ENCODE assay signal across 13 cellular contexts in genomic region chr6:7347551-7347997, GRCh38. TPM values are rescaled to one million over a fixed set of nuclear protein-coding genes. Genes with fewer than 3 reads are reported as not detected.
DNase-seq lines count a peak whose midpoint lies in the region; ATAC-seq, FAIRE-seq and TF ChIP-seq lines count a peak whose summit lies in the region.
"Not testable (repeated sequence)": the region's sequence is repeated elsewhere in the genome, so short reads cannot be mapped to it uniquely, and the experiment has no call there.
"Had no signal": no experiment of that assay in that cellular context is flagged by ENCODE, and none has a peak within 500 bp of the region (broad histone marks: within the 10 kb centered on the region; RNA-seq: fewer than 3 reads in every experiment).

No MANE protein-coding gene starts in this region.

- not testable (repeated sequence) for FAIRE-seq in H1 (lab: Jason Lieb, UNC)

- H3K9me3 Mint-ChIP-seq in GM23338 = peaks cover 12% of the 10 kb centered on the region; the same call in 2 of the 3 replicates

- H3K4me1 ChIP-seq in GM23338 (ENCODE audit: insufficient read depth); H1 (replicated peaks in 1 of 4; ENCODE audit: control insufficient read depth in 3 of 4, insufficient read depth in 4 of 4, low read length in 3 of 4); iPS DF 6.9 (ENCODE audit: control insufficient read depth, insufficient read depth, low read length): not testable (repeated sequence)
- peaks cover 4 to 11% of the 10 kb centered on the region in 2 experiments for H3K4me1 ChIP-seq in trophoblast cell (ENCODE audit: control insufficient read depth in 1 of 2, insufficient read depth in 2 of 2, low read length in 2 of 2)

- H3K9me3 ChIP-seq in H1 (ENCODE audit: insufficient read depth in 2 of 2, low read depth in 1 of 2, low read length in 1 of 2); iPS DF 6.9 (ENCODE audit: control insufficient read depth, insufficient read depth, low read length); trophoblast cell (ENCODE audit: insufficient read depth, low read depth, low read length): not testable (repeated sequence)

- not testable (repeated sequence) for H3K9me2 ChIP-seq in GM23338 (ENCODE audit: insufficient read depth)

- not testable (repeated sequence) for H3K27me3 ChIP-seq in GM23338 (ENCODE audit: insufficient read depth); H1 (replicated peaks in 1 of 4; ENCODE audit: control insufficient read depth in 3 of 4, extremely low read depth in 1 of 4, insufficient read depth in 3 of 4, low read length in 3 of 4); iPS DF 6.9 (ENCODE audit: control insufficient read depth, insufficient read depth, low read length); trophoblast cell (ENCODE audit: insufficient read depth, low read length)

- not testable (repeated sequence) for H4K20me1 ChIP-seq in GM23338 (replicated peaks; ENCODE audit: insufficient read depth); H1 (replicated peaks in 1 of 2; ENCODE audit: control insufficient read depth in 1 of 2, insufficient read depth in 2 of 2, low read length in 2 of 2)

- DNase-seq in GM23338 (ENCODE audit: low spot score) (peak; percentile 14), LoVo (ENCODE audit: low spot score) (peak; percentile 80), NCI-H69 (lab: John Stamatoyannopoulos, UW) (peak; percentile 73), SKM-1 treated with dmso at 0.1 percent for 144 hours (lab: John Stamatoyannopoulos, UW; ENCODE audit: unreplicated experiment) (peak; percentile 21), H1 (ENCODE audit: low read depth in 1 of 2, low spot score in 2 of 2) (peak in 1 of 2 experiments; percentile 19), iPS DF 6.9 (ENCODE audit: low read depth, low spot score) (peak; percentile 4), trophoblast cell (peak; percentile 50 to 67)

- H3K23me2 ChIP-seq in H1 (ENCODE audit: low read depth, low read length) = not testable (repeated sequence)

- H3K9ac ChIP-seq in H1 (replicated peaks in 1 of 4; ENCODE audit: extremely low read depth in 1 of 4, low read depth in 3 of 4, low read length in 3 of 4) = 0 out of 7 replicates have a peak overlapping the region, but pooled peaks of 1 of the 4 experiments have one; percentile 13
- H3K9ac ChIP-seq in trophoblast cell (ENCODE audit: low read length) = not testable (repeated sequence)

- POLR2A ChIA-PET in H1 (lab: Charles Lee; ENCODE audit: partially characterized antibody) = not testable (repeated sequence)

- 91% methylated on average over 1 of the region's 2 CpGs; no CpG with 5 or more reads in 1 of the 2 experiments for WGBS in H1 (ENCODE audit: extremely low coverage in 1 of 2, insufficient coverage in 1 of 2, insufficient read length in 1 of 2, insufficient replicate concordance in 2 of 2, low coverage in 1 of 2, low lambda C conversion rate in 2 of 2, missing lambda C conversion rate in 1 of 2), 2 experiments
- no CpG with 5 or more reads among the region's 2 CpGs for WGBS in iPS DF 6.9 (ENCODE audit: insufficient coverage, insufficient read length)
- no CpG with 5 or more reads among the region's 2 CpGs for WGBS in trophoblast cell (ENCODE audit: extremely low coverage, insufficient coverage, insufficient read length)

- not testable (repeated sequence) for H3K18ac ChIP-seq in H1 (ENCODE audit: extremely low read depth, low read length); trophoblast cell (ENCODE audit: low read length)

- H2BK5ac ChIP-seq in H1 (ENCODE audit: low read depth, low read length) (peak overlapping the region; percentile 52; the same call in 1 of the 2 replicates), trophoblast cell (ENCODE audit: low read depth, low read length, poor library complexity) (peak overlapping the region; percentile 88)

- not testable (repeated sequence) for H3K4me3 ChIP-seq in GM23338; H1 (ENCODE audit: extremely low read depth in 1 of 4, insufficient read depth in 2 of 4, low read depth in 3 of 4, low read length in 4 of 4); iPS DF 6.9 (ENCODE audit: low read length); trophoblast cell (ENCODE audit: low read depth, low read length)

- ATAC-seq in GM23338 = peak; percentile 74

- TF ChIP-seq POLR2A in H1 (IDR thresholded peaks at IDR 0.05; ENCODE audit: control extremely low read depth in 1 of 2, low read depth in 2 of 2, low read length in 2 of 2) = not testable (repeated sequence)

- H3K79me1 ChIP-seq in H1 (ENCODE audit: low read depth, low read length); trophoblast cell (ENCODE audit: low read length): not testable (repeated sequence)

- not testable (repeated sequence) for H4K12ac ChIP-seq in trophoblast cell (ENCODE audit: low read depth, low read length)

- not testable (repeated sequence) for H2BK12ac ChIP-seq in H1 (ENCODE audit: low read depth, low read length); trophoblast cell (ENCODE audit: low read length)

- peak overlapping the region; percentile 15; the same call in 1 of the 2 replicates for H4K8ac ChIP-seq in H1 (ENCODE audit: extremely low read depth, insufficient read depth, low read length)
- not testable (repeated sequence) for H4K8ac ChIP-seq in trophoblast cell (ENCODE audit: low read depth, low read length)

- H3K23ac ChIP-seq in H1 (ENCODE audit: insufficient read length); trophoblast cell (ENCODE audit: low read length): not testable (repeated sequence)

- TF ChIP-seq RAD21 in H1 (IDR thresholded peaks at IDR 0.05 in 1 of 2, conservative IDR thresholded peaks at IDR 0.05 in 1 of 2; ENCODE audit: low read depth in 2 of 2, low read length in 2 of 2) = not testable (repeated sequence)

- H4K91ac ChIP-seq in H1 (replicated peaks; ENCODE audit: insufficient read length, low read length) = not testable (repeated sequence)
- H4K91ac ChIP-seq in trophoblast cell (ENCODE audit: low read depth, low read length) = peak overlapping the region; percentile 93

- H2BK20ac ChIP-seq in H1 (ENCODE audit: low read length) = not testable (repeated sequence)

- H2BK120ac ChIP-seq in H1 (replicated peaks; ENCODE audit: low read depth, low read length) = not testable (repeated sequence)
- H2BK120ac ChIP-seq in trophoblast cell (ENCODE audit: insufficient read depth, low read length, poor library complexity) = peak overlapping the region; percentile 82

- not testable (repeated sequence) for TF ChIP-seq CTCF in C4-2B (conservative IDR thresholded peaks at IDR 0.05); GM23338 (conservative IDR thresholded peaks at IDR 0.05; ENCODE audit: low read depth in 2 of 2); H1 (IDR thresholded peaks at IDR 0.05; ENCODE audit: control extremely low read depth in 1 of 3, insufficient read depth in 1 of 3, low read depth in 1 of 3, low read length in 3 of 3)

- H2BK15ac ChIP-seq in H1 (ENCODE audit: low read length) = not testable (repeated sequence)

- not testable (repeated sequence) for H3K36me3 ChIP-seq in GM23338 (ENCODE audit: insufficient read depth); H1 (ENCODE audit: control insufficient read depth in 2 of 4, insufficient read depth in 4 of 4, low read length in 3 of 4); iPS DF 6.9 (ENCODE audit: control insufficient read depth, insufficient read depth, low read length); trophoblast cell (ENCODE audit: control insufficient read depth in 1 of 2, insufficient read depth in 2 of 2, low read length in 2 of 2)

- H3K79me2 ChIP-seq in GM23338 (replicated peaks; ENCODE audit: insufficient read depth); H1 (ENCODE audit: control insufficient read depth in 1 of 2, insufficient read depth in 2 of 2, low read length in 2 of 2); trophoblast cell (ENCODE audit: control insufficient read depth, insufficient read depth, low read length, poor library complexity): not testable (repeated sequence)

- H3K27me3 Mint-ChIP-seq in GM23338 (ENCODE audit: insufficient read depth, low read depth, poor library complexity) = not testable (repeated sequence)

- H3K4me2 ChIP-seq in GM23338; H1 (ENCODE audit: insufficient read depth in 1 of 2, low read depth in 2 of 2, low read length in 2 of 2); trophoblast cell (ENCODE audit: low read length): not testable (repeated sequence)

- not testable (repeated sequence) for TF ChIP-seq EP300 in H1 (IDR thresholded peaks at IDR 0.05; ENCODE audit: borderline replicate concordance in 1 of 2, low read depth in 2 of 2, low read length in 2 of 2)

- not testable (repeated sequence) for H3K56ac ChIP-seq in H1 (replicated peaks; ENCODE audit: insufficient read length, low read depth, low read length)

- H3K36me3 Mint-ChIP-seq in GM23338 (ENCODE audit: low read depth) = not testable (repeated sequence)

- H2AK5ac ChIP-seq in H1 (ENCODE audit: low read depth, low read length); trophoblast cell (ENCODE audit: low read length): not testable (repeated sequence)

- H4K5ac ChIP-seq in H1 (ENCODE audit: insufficient read length, low read depth, low read length) = not testable (repeated sequence)

- H3K27ac ChIP-seq in C4-2B = 0 out of 2 replicates have a peak overlapping the region, but pooled peaks have one; percentile 8
- not testable (repeated sequence) for H3K27ac ChIP-seq in GM23338 (ENCODE audit: low read depth); iPS DF 6.9 (ENCODE audit: low read length)
- H3K27ac ChIP-seq in H1 (ENCODE audit: low read depth, low read length) = peak overlapping the region; percentile 45; the same call in 1 of the 2 replicates
- H3K27ac ChIP-seq in trophoblast cell (ENCODE audit: low read depth, low read length) = peak overlapping the region; percentile 82

- H3F3A ChIP-seq in GM23338 (replicated peaks; ENCODE audit: low read depth) = not testable (repeated sequence)

- H3K4me3 Mint-ChIP-seq in GM23338 = not testable (repeated sequence)

- H3K14ac ChIP-seq in H1 (ENCODE audit: insufficient read length); trophoblast cell (ENCODE audit: low read length): not testable (repeated sequence)

- H2AFZ ChIP-seq in GM23338 (peak overlapping the region; percentile 81; the same call in 1 of the 2 replicates), H1 (ENCODE audit: low read length) (peak overlapping the region; percentile 70)
- not testable (repeated sequence) for H2AFZ ChIP-seq in trophoblast cell (ENCODE audit: insufficient read depth, low read length, poor library complexity)

- peak overlapping the region; percentile 84 for H3K27ac Mint-ChIP-seq in GM23338

- H3K4ac ChIP-seq in H1 (replicated peaks; ENCODE audit: insufficient read length, low read depth, low read length); trophoblast cell (ENCODE audit: low read depth, low read length): not testable (repeated sequence)

- peaks cover 11% of the 10 kb centered on the region; the same call in 2 of the 3 replicates for H3K4me1 Mint-ChIP-seq in GM23338

- CTCF ChIA-PET in H1 (lab: Charles Lee; ENCODE audit: partially characterized antibody) = interaction anchor here (0.9 to 1.4 kb wide), 3 partner anchors 8 to 72 kb away, joined by 3 to 7 read pairs (median 3); no protein-coding TSS in a partner anchor

RNA-seq across cellular contexts. Expression of gene SSR1, which starts 34.6 kb away (rescaled TPM):
- 70.2 and 96.8 TPM in 2 replicates for total RNA-seq in GM23338 (2014; rRNA removed; shearing (Covaris generic))
- polyA plus RNA-seq in GM23338 (2016; fragmentation: Nextera tagmentation; extraction: Ambion mirVana) (59.3 and 65.3 TPM in 2 replicates), H1 (2011; rRNA removed) (15.4 and 26.6 TPM in 2 replicates)
- 98.9 and 117 TPM in 2 replicates for total RNA-seq in H1 (2021; fragmentation: NEBNext Ultra II Directional; extraction: Animal tissue kit (Norgen Biotek cat#: 25700))
- 48.6 TPM for polyA plus RNA-seq in H1 (2011; cell fraction: cytosol; rRNA removed)
- 55.6 TPM for polyA plus RNA-seq in H1 (2011; cell fraction: nucleus; rRNA removed)
- polyA plus RNA-seq in H1 (2012, experiment 1 of 2) = 51.3 to 84.4 TPM (median 64.6 TPM) in 4 replicates
- polyA plus RNA-seq in H1 (2012, experiment 2 of 2) = 7.7 TPM
- 89.8 TPM for polyA plus RNA-seq in H1 (2013, experiment 1 of 2)
- 112 TPM for polyA plus RNA-seq in H1 (2013, experiment 2 of 2)
- 65.9 and 78.5 TPM in 2 replicates for polyA minus RNA-seq in H1 (2011; rRNA and poly(A)+ RNA removed)
- 52.8 TPM for polyA minus RNA-seq in H1 (2011; cell fraction: cytosol; rRNA and poly(A)+ RNA removed)
- polyA minus RNA-seq in H1 (2011; cell fraction: nucleus; rRNA and poly(A)+ RNA removed) = 25.5 TPM
- 177 and 189 TPM in 2 replicates for polyA plus RNA-seq in trophoblast cell (2013)

RNA-seq across cellular contexts. Expression of gene CAGE1, which starts 42.0 kb away (rescaled TPM):
- 0.07 and 0.08 TPM in 2 replicates for total RNA-seq in GM23338 (2014; rRNA removed; shearing (Covaris generic))
- polyA plus RNA-seq in GM23338 (2016; fragmentation: Nextera tagmentation; extraction: Ambion mirVana) (0.12 TPM in 1 of 2 replicates, not detected in the other), H1 (2011; rRNA removed) (0.02 TPM in 1 of 2 replicates, not detected in the other)
- 0.09 TPM in 1 of 2 replicates, not detected in the other for total RNA-seq in H1 (2021; fragmentation: NEBNext Ultra II Directional; extraction: Animal tissue kit (Norgen Biotek cat#: 25700))
- 0.01 TPM for polyA plus RNA-seq in H1 (2011; cell fraction: cytosol; rRNA removed)
- 0.14 TPM for polyA plus RNA-seq in H1 (2011; cell fraction: nucleus; rRNA removed)
- 0.07 TPM in 1 of 4 replicates, not detected in the others for polyA plus RNA-seq in H1 (2012, experiment 1 of 2)
- not detected for polyA plus RNA-seq in H1 (2012, experiment 2 of 2)
- not detected for polyA plus RNA-seq in H1 (2013, experiment 1 of 2)
- 0.07 TPM for polyA plus RNA-seq in H1 (2013, experiment 2 of 2)
- polyA minus RNA-seq in H1 (2011; rRNA and poly(A)+ RNA removed) = 0.05 and 0.16 TPM in 2 replicates
- polyA minus RNA-seq in H1 (2011; cell fraction: cytosol; rRNA and poly(A)+ RNA removed) = not detected
- 1.1 TPM for polyA minus RNA-seq in H1 (2011; cell fraction: nucleus; rRNA and poly(A)+ RNA removed)
- polyA plus RNA-seq in trophoblast cell (2013) = 0.10 and 0.12 TPM in 2 replicates
- total RNA-seq: mesenteric fat pad; sciatic nerve; T-helper 2 cell treated with Interferon-gamma antibody and Interleukin-4, amounts not matched to agents 100 ng/mL and 5 ng/mL, for 36 hours; vagina had no signal
- polyA plus RNA-seq: naive thymus-derived CD8-positive, alpha-beta T cell had no signal

RNA-seq across cellular contexts. Expression of gene RIOK1, which starts 42.0 kb away (rescaled TPM):
- total RNA-seq in GM23338 (2014; rRNA removed; shearing (Covaris generic)) = 15.5 and 15.7 TPM in 2 replicates
- polyA plus RNA-seq in GM23338 (2016; fragmentation: Nextera tagmentation; extraction: Ambion mirVana) (26.4 and 34.3 TPM in 2 replicates), H1 (2011; rRNA removed) (10.1 and 11.8 TPM in 2 replicates)
- total RNA-seq in H1 (2021; fragmentation: NEBNext Ultra II Directional; extraction: Animal tissue kit (Norgen Biotek cat#: 25700)) = 26.2 and 26.9 TPM in 2 replicates
- polyA plus RNA-seq in H1 (2011; cell fraction: cytosol; rRNA removed) = 12.8 TPM
- polyA plus RNA-seq in H1 (2011; cell fraction: nucleus; rRNA removed) = 32.5 TPM
- polyA plus RNA-seq in H1 (2012, experiment 1 of 2) = 16.2 to 24.5 TPM (median 19.4 TPM) in 4 replicates
- 2.2 TPM for polyA plus RNA-seq in H1 (2012, experiment 2 of 2)
- polyA plus RNA-seq in H1 (2013, experiment 1 of 2) = 29.6 TPM
- polyA plus RNA-seq in H1 (2013, experiment 2 of 2) = 28.1 TPM
- polyA minus RNA-seq in H1 (2011; rRNA and poly(A)+ RNA removed) = 10.2 and 12.8 TPM in 2 replicates
- polyA minus RNA-seq in H1 (2011; cell fraction: cytosol; rRNA and poly(A)+ RNA removed) = 9.4 TPM
- polyA minus RNA-seq in H1 (2011; cell fraction: nucleus; rRNA and poly(A)+ RNA removed) = 33.3 TPM
- 24.7 and 25.6 TPM in 2 replicates for polyA plus RNA-seq in trophoblast cell (2013)
